In genomic region chr11:124793466-124794278, GRCh38 we compare ENCODE assay signal across 8 cellular contexts. TPM values are rescaled to one million over a fixed set of nuclear protein-coding genes. Genes with fewer than 3 reads are reported as not detected.
DNase-seq lines count a peak whose midpoint lies in the region; ATAC-seq and TF ChIP-seq lines count a peak whose summit lies in the region.

No MANE protein-coding gene starts in this region.

- no peak overlapping the region for H3K9ac ChIP-seq in OCI-LY1 (ENCODE audit: low read length)

- TF ChIP-seq POLR2A in ovary (IDR thresholded peaks at IDR 0.05) = no peak

- no peak overlapping the region for H3K4me3 Mint-ChIP-seq in CD4-positive, CD25-positive, alpha-beta regulatory T cell
- no peak overlapping the region for H3K4me3 Mint-ChIP-seq in memory B cell

- H3K27ac Mint-ChIP-seq in CD4-positive, CD25-positive, alpha-beta regulatory T cell = no peak overlapping the region
- H3K27ac Mint-ChIP-seq in memory B cell = no peak overlapping the region

- no peak overlapping the region for H3K4me3 ChIP-seq in CD4-positive, CD25-positive, alpha-beta regulatory T cell (ENCODE audit: low read depth, low read length)
- H3K4me3 ChIP-seq in OCI-LY1 (ENCODE audit: low read depth, low read length, poor library complexity, severe bottlenecking) = no peak overlapping the region
- H3K4me3 ChIP-seq in choroid plexus epithelial cell (ENCODE audit: low read depth, low read length) = no peak overlapping the region
- no peak overlapping the region for H3K4me3 ChIP-seq in ovary

- H3K4me1 ChIP-seq in CD4-positive, CD25-positive, alpha-beta regulatory T cell (ENCODE audit: control insufficient read depth, insufficient read depth, low read length, poor library complexity, severe bottlenecking) = peaks cover 14% of the 10 kb centered on the region
- peaks cover 1% of the 10 kb centered on the region for H3K4me1 ChIP-seq in OCI-LY1 (ENCODE audit: insufficient read depth, low read length, severe bottlenecking)
- H3K4me1 ChIP-seq in ovary (ENCODE audit: insufficient read depth) = peaks cover 3% of the 10 kb centered on the region

- no peak overlapping the region for H3K4me2 ChIP-seq in OCI-LY1 (ENCODE audit: low read length)

- WGBS in ovary, 3 donors = 87 to 90% (median 89%) methylated on average over 2 of the region's 2 CpGs

- peak in 1 of 2 donors; percentile 55 for ATAC-seq in CD4-positive, CD25-positive, alpha-beta regulatory T cell (ENCODE audit: low read depth in 2 of 2)
- ATAC-seq in GM18502 (IDR thresholded peaks at IDR 0.05; ENCODE audit: poor library complexity, unreplicated experiment) = peak; percentile 67
- peak; percentile 44 for ATAC-seq in HG03196 (IDR thresholded peaks at IDR 0.05; ENCODE audit: unreplicated experiment)
- ATAC-seq in memory B cell (ENCODE audit: low read depth) = peak; percentile 81

- no peaks in the 10 kb centered on the region for H3K27me3 ChIP-seq in CD4-positive, CD25-positive, alpha-beta regulatory T cell (ENCODE audit: control insufficient read depth, insufficient read depth, low read length)
- no peaks in the 10 kb centered on the region for H3K27me3 ChIP-seq in OCI-LY1 (ENCODE audit: insufficient read depth, low read length)
- no peaks in the 10 kb centered on the region for H3K27me3 ChIP-seq in ovary

- H3K79me2 ChIP-seq in OCI-LY1 (ENCODE audit: insufficient read depth, low read length) = no peaks in the 10 kb centered on the region

- intact Hi-C loops in ovary (cut with DNase I) = no loop called here

- H2AFZ ChIP-seq in OCI-LY1 (ENCODE audit: low read length) = no peak overlapping the region

- no peaks in the 10 kb centered on the region for H3K9me3 ChIP-seq in CD4-positive, CD25-positive, alpha-beta regulatory T cell (ENCODE audit: control insufficient read depth in 2 of 2, low read length in 2 of 2)
- no peaks in the 10 kb centered on the region for H3K9me3 ChIP-seq in OCI-LY1 (ENCODE audit: low read length)
- H3K9me3 ChIP-seq in ovary = no peaks in the 10 kb centered on the region

- TF ChIP-seq EP300 in ovary (IDR thresholded peaks at IDR 0.05) = no peak

- 0 out of 2 replicates have a peak, but pooled peaks cover 2% of the 10 kb centered on the region for H4K20me1 ChIP-seq in OCI-LY1 (ENCODE audit: insufficient read depth, low read length)

- no peaks in the 10 kb centered on the region for H3K9me3 Mint-ChIP-seq in CD4-positive, CD25-positive, alpha-beta regulatory T cell
- no peaks in the 10 kb centered on the region for H3K9me3 Mint-ChIP-seq in memory B cell

- H3F3A ChIP-seq in OCI-LY1 (ENCODE audit: insufficient read depth, low read length) = no peaks in the 10 kb centered on the region

- no peak overlapping the region for H3K27ac ChIP-seq in CD4-positive, CD25-positive, alpha-beta regulatory T cell (ENCODE audit: insufficient read depth, low read length, poor library complexity, severe bottlenecking)
- H3K27ac ChIP-seq in OCI-LY1 (ENCODE audit: low read depth, low read length, poor library complexity, severe bottlenecking) = no peak overlapping the region
- no peak overlapping the region for H3K27ac ChIP-seq in ovary

- H3K27me3 Mint-ChIP-seq in CD4-positive, CD25-positive, alpha-beta regulatory T cell = no peaks in the 10 kb centered on the region
- H3K27me3 Mint-ChIP-seq in memory B cell = no peaks in the 10 kb centered on the region

- TF ChIP-seq CTCF in OCI-LY1 (IDR thresholded peaks at IDR 0.05; ENCODE audit: low read length) (peak; percentile 56), choroid plexus epithelial cell (conservative IDR thresholded peaks at IDR 0.05; ENCODE audit: low read depth, low read length) (peak; percentile 74), ovary (IDR thresholded peaks at IDR 0.05) (peak in 1 of 3 donors; percentile 10)

- DNase-seq in CD4-positive, CD25-positive, alpha-beta regulatory T cell = peak in 2 of 3 donors; percentile 37 to 67
- DNase-seq in choroid plexus epithelial cell (ENCODE audit: low read depth) (peak; percentile 71), memory B cell (ENCODE audit: low spot score in 2 of 2) (peak in 1 of 2 donors; percentile 44), Ammon's horn (ENCODE audit: low spot score) (no peak), ovary (no peak)

- H3K36me3 Mint-ChIP-seq in CD4-positive, CD25-positive, alpha-beta regulatory T cell = peaks cover 8% of the 10 kb centered on the region
- no peaks in the 10 kb centered on the region for H3K36me3 Mint-ChIP-seq in memory B cell

- peaks cover 23 to 46% (median 37%) of the 10 kb centered on the region in 4 donors for H3K4me1 Mint-ChIP-seq in CD4-positive, CD25-positive, alpha-beta regulatory T cell
- H3K4me1 Mint-ChIP-seq in memory B cell = peaks cover 12% of the 10 kb centered on the region

- no peaks in the 10 kb centered on the region for H3K9me2 ChIP-seq in OCI-LY1 (ENCODE audit: low read depth, low read length)

- no peaks in the 10 kb centered on the region for H3K36me3 ChIP-seq in CD4-positive, CD25-positive, alpha-beta regulatory T cell (ENCODE audit: control insufficient read depth, insufficient read depth, low read length)
- H3K36me3 ChIP-seq in OCI-LY1 (ENCODE audit: insufficient read depth, low read length) (no peaks in the 10 kb centered on the region), ovary (no peaks in the 10 kb centered on the region)

RNA-seq across cellular contexts. Expression of gene MSANTD2, which starts 6.5 kb away (rescaled TPM):
- total RNA-seq in CD4-positive, CD25-positive, alpha-beta regulatory T cell = 10.0 TPM
- polyA plus RNA-seq in CD4-positive, CD25-positive, alpha-beta regulatory T cell = 1 to 10 TPM; 1.9 to 5.4 (median 4.2) TPM
- 10 to 100 TPM; 14.8 to 19.4 (median 17.1) TPM for total RNA-seq in ovary
- 10 to 100 TPM in 1 of 2 donors, 1 to 10 TPM in 1; 9.9 to 16.7 TPM for polyA plus RNA-seq in ovary

RNA-seq across cellular contexts. Expression of gene ESAM, which starts 31.6 kb away (rescaled TPM):
- total RNA-seq in CD4-positive, CD25-positive, alpha-beta regulatory T cell = 3.0 TPM
- polyA plus RNA-seq in CD4-positive, CD25-positive, alpha-beta regulatory T cell = 1 to 10 TPM in 2 of 4 donors, under 1 TPM in 1, not detected in 1; 0.55 to 3.1 (median 2.3) TPM
- 10 to 100 TPM in 4 of 7 donors, 1 to 10 TPM in 3; 7.3 to 28.4 (median 11.2) TPM for total RNA-seq in ovary
- polyA plus RNA-seq in ovary = 10 to 100 TPM; 40.7 to 46.6 TPM

RNA-seq across cellular contexts. Expression of gene VSIG2, which starts 41.6 kb away (rescaled TPM):
- total RNA-seq in CD4-positive, CD25-positive, alpha-beta regulatory T cell = 0.44 TPM
- polyA plus RNA-seq in CD4-positive, CD25-positive, alpha-beta regulatory T cell = 1 to 10 TPM in 2 of 4 donors, under 1 TPM in 2; 0.71 to 3.9 (median 0.95) TPM
- total RNA-seq in ovary = 10 to 100 TPM in 1 of 7 donors, 1 to 10 TPM in 3, under 1 TPM in 2, not detected in 1; 0.38 to 27.1 (median 1.8) TPM
- under 1 TPM; 0.30 to 0.48 TPM for polyA plus RNA-seq in ovary

RNA-seq across cellular contexts. Expression of gene NRGN, which starts 53.9 kb away (rescaled TPM):
- total RNA-seq in CD4-positive, CD25-positive, alpha-beta regulatory T cell = 58.8 TPM
- polyA plus RNA-seq in CD4-positive, CD25-positive, alpha-beta regulatory T cell = under 1 TPM; 0.16 to 0.23 (median 0.22) TPM
- 1 to 10 TPM in 6 of 7 donors, not detected in 1; 1.1 to 7.0 (median 4.2) TPM for total RNA-seq in ovary
- polyA plus RNA-seq in ovary = 1 to 10 TPM; 3.3 to 5.1 TPM

Comparison
In these comparisons a context has a peak if more than half of its experiments do, and no peak if none do; other contexts are left out.
1. DNase-seq: peak in CD4-positive, CD25-positive, alpha-beta regulatory T cell (2 of 3) and choroid plexus epithelial cell (single experiment); none in Ammon's horn (single experiment) and ovary (0 of 5).